ENCODE assay signal across 1 cellular context in genomic region chr13:23323946-23324709, GRCh38.
TF ChIP-seq lines count a peak whose summit lies in the region.

No MANE protein-coding gene starts in this region.

TF ChIP-seq in WTC11, 78 proteins besides CTCF, POLR2A, EP300 and RAD21 (continued from another document):
- TF ChIP-seq AFF4 (CRISPR knock-in tag; IDR thresholded peaks at IDR 0.05; ENCODE audit: borderline replicate concordance), result no peak
- TF ChIP-seq ELF4 (CRISPR knock-in tag; IDR thresholded peaks at IDR 0.05; ENCODE audit: low read depth), result no peak
- TF ChIP-seq ZMAT4 (CRISPR knock-in tag; IDR thresholded peaks at IDR 0.05), result no peak
- TF ChIP-seq ZNF512 (CRISPR knock-in tag; IDR thresholded peaks at IDR 0.05; ENCODE audit: borderline replicate concordance), result no peak
TF ChIP-seq in WTC11: peak in this region for 0.
